ENCODE assay signal across 8 cellular contexts in the genomic region with DNA sequence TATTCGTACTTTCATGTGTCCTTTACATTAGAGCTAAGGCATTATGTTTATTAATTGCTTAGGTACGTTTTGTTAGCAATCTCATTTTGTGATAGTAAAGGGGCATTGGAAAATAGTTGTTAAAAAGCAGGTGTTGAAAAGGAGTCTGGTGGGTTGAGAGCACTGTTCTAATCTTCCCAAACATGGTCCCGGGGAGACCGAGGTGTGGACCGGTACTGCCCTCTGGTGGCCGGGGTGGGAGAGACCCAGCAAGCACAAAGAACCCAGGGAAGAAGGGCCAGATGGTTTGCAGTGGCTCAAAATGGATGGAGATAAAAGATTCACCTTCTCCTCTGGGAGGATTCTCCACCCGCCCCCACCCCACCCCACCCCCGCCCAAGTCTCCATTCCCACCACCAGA. TPM values are rescaled to one million over a fixed set of nuclear protein-coding genes. Genes with fewer than 3 reads are reported as not detected.
A peak's percentile ranks its signal among the peaks of the same experiment; 100 is the strongest.
DNase-seq lines count a peak whose midpoint lies in the region; ATAC-seq, FAIRE-seq and TF ChIP-seq lines count a peak whose summit lies in the region.
"Had no signal": no experiment of that assay in that cellular context is flagged by ENCODE, and none has a peak within 500 bp of the region (broad histone marks: within the 10 kb centered on the region; RNA-seq: fewer than 3 reads in every experiment).

No MANE protein-coding gene starts in this region.

- FAIRE-seq in GM12892 (lab: Jason Lieb, UNC): peak; percentile 84
- FAIRE-seq: islet of Langerhans had no signal

- H3K4me1 ChIP-seq in neutrophil (ENCODE audit: control insufficient read depth in 1 of 2, insufficient read depth in 1 of 2, low read depth in 1 of 2, low read length in 1 of 2) (no peaks in the 10 kb centered on the region), thoracic aorta (ENCODE audit: control insufficient read depth in 1 of 2, low read depth in 2 of 2) (no peaks in the 10 kb centered on the region)

- H3K4me3 Mint-ChIP-seq in activated T-cell treated with anti-CD3 and anti-CD28 coated beads, Interleukin-2, amount 50 U/mL, for 4 hours: no peak overlapping the region

- H3K27me3 ChIP-seq in neutrophil: no peaks in the 10 kb centered on the region
- no peaks in the 10 kb centered on the region for H3K27me3 ChIP-seq in thoracic aorta (replicated peaks; ENCODE audit: insufficient read depth)

- ATAC-seq in HG03045 (IDR thresholded peaks at IDR 0.05; ENCODE audit: unreplicated experiment) (peak; percentile 50), thoracic aorta (ENCODE audit: insufficient number of reproducible peaks, low FRiP score, low read depth) (no peak)
- peak; percentile 77 to 80 for ATAC-seq in activated T-cell treated with anti-CD3 and anti-CD28 coated beads, Interleukin-2, amount 50 U/mL, for 4 hours

- H3K36me3 ChIP-seq in neutrophil (peaks cover 18% of the 10 kb centered on the region), thoracic aorta (no peaks in the 10 kb centered on the region)

- TF ChIP-seq CTCF in fibroblast of mammary gland (conservative IDR thresholded peaks at IDR 0.05; ENCODE audit: control insufficient read depth, insufficient read depth, low read depth, low read length): peak; percentile 77
- peak; percentile 83 for TF ChIP-seq CTCF in neutrophil (IDR thresholded peaks at IDR 0.05)
- TF ChIP-seq CTCF in thoracic aorta (IDR thresholded peaks at IDR 0.05): peak; percentile 64

- H3K9me3 ChIP-seq in neutrophil (no peaks in the 10 kb centered on the region), thoracic aorta (no peaks in the 10 kb centered on the region)

- H3K9me3 Mint-ChIP-seq in activated T-cell treated with anti-CD3 and anti-CD28 coated beads, Interleukin-2, amount 50 U/mL, for 4 hours: peaks cover 4% of the 10 kb centered on the region

- no peaks in the 10 kb centered on the region for H3K27me3 Mint-ChIP-seq in activated T-cell treated with anti-CD3 and anti-CD28 coated beads, Interleukin-2, amount 50 U/mL, for 4 hours (ENCODE audit: low read depth)

- DNase-seq in GM12892 (ENCODE audit: insufficient read length) (peak; percentile 50), OCI-M1 (lab: John Stamatoyannopoulos, UW) (peak; percentile 78), fibroblast of mammary gland (ENCODE audit: low read depth) (peak; percentile 44), thoracic aorta (ENCODE audit: low spot score) (no peak)
- peak; percentile 75 for DNase-seq in activated T-cell treated with anti-CD3 and anti-CD28 coated beads, Interleukin-2, amount 50 U/mL, for 4 hours

- peaks cover 26% of the 10 kb centered on the region for H3K36me3 Mint-ChIP-seq in activated T-cell treated with anti-CD3 and anti-CD28 coated beads, Interleukin-2, amount 50 U/mL, for 4 hours (ENCODE audit: insufficient read depth)

- no peak for TF ChIP-seq POLR2A in GM12892 (IDR thresholded peaks at IDR 0.05; ENCODE audit: low read depth, low read length)

- H3K27ac ChIP-seq in neutrophil (no peak overlapping the region), thoracic aorta (no peak overlapping the region)

- no peaks in the 10 kb centered on the region for H3K4me1 Mint-ChIP-seq in activated T-cell treated with anti-CD3 and anti-CD28 coated beads, Interleukin-2, amount 50 U/mL, for 4 hours (ENCODE audit: low read depth)

- H3K4me3 ChIP-seq in fibroblast of mammary gland (ENCODE audit: control insufficient read depth, low read depth, low read length) (no peak overlapping the region), neutrophil (ENCODE audit: low read depth in 1 of 2, low read length in 1 of 2) (no peak overlapping the region), thoracic aorta (no peak overlapping the region)

RNA-seq across cellular contexts. Expression of a gene that starts 26.1 kb away (rescaled TPM):
- 8.6 TPM for polyA plus RNA-seq in GM12892 (2012; ENCODE audit: missing spikeins)
- 1 to 10 TPM; 1.9 to 3.3 (median 3.1) TPM for total RNA-seq in activated T-cell treated with anti-CD3 and anti-CD28 coated beads, Interleukin-2, amount 50 U/mL, for 4 hours
- total RNA-seq in thoracic aorta: 1 to 10 TPM; 1.4 to 2.1 TPM

RNA-seq across cellular contexts. Expression of a gene that starts 58.7 kb away (rescaled TPM):
- 42.3 TPM for polyA plus RNA-seq in GM12892 (2012; ENCODE audit: missing spikeins)
- total RNA-seq in activated T-cell treated with anti-CD3 and anti-CD28 coated beads, Interleukin-2, amount 50 U/mL, for 4 hours: 100 to 1,000 TPM; 135 to 158 (median 138) TPM
- total RNA-seq in thoracic aorta: 100 to 1,000 TPM in 1 of 2 donors, 10 to 100 TPM in 1; 88.1 to 107 TPM
